16 cellular contexts compared by ENCODE assay signal in genomic region chr7:95798401-95798930, GRCh38. TPM values are rescaled to one million over a fixed set of nuclear protein-coding genes. Genes with fewer than 3 reads are reported as not detected.
DNase-seq lines count a peak whose midpoint lies in the region; ATAC-seq lines count a peak whose summit lies in the region.
"Had no signal": no experiment of that assay in that cellular context is flagged by ENCODE, and none has a peak within 500 bp of the region (broad histone marks: within the 10 kb centered on the region; RNA-seq: fewer than 3 reads in every experiment).

No MANE protein-coding gene starts in this region.

- ATAC-seq in GM18520 (IDR thresholded peaks at IDR 0.05; ENCODE audit: unreplicated experiment): no peak
- ATAC-seq: body of pancreas had no signal

- DNase-seq in NCI-H1092 treated with DMSO at 0.1 percent for 48 hours (lab: John Stamatoyannopoulos, UW) (peak; percentile 99), NCI-H345 (lab: John Stamatoyannopoulos, UW) (peak; percentile 75), astrocyte of the hippocampus (ENCODE audit: low read depth, low spot score) (peak; percentile 6), pulmonary artery endothelial cell (ENCODE audit: low read depth, low spot score) (peak; percentile 83), NCI-H82 treated with DMSO at 0.1 percent for 48 hours (lab: John Stamatoyannopoulos, UW; ENCODE audit: unreplicated experiment) (no peak)
- no peak for DNase-seq in activated CD4-positive, alpha-beta T cell treated with anti-CD3 and anti-CD28 coated beads for 1 hour
- DNase-seq in stimulated activated CD4-positive, alpha-beta T cell treated with anti-CD3 and anti-CD28 coated beads, Interleukin-4, amount 100 ng/mL, for 24 hours: no peak
- DNase-seq: activated CD4-positive, alpha-beta T cell treated with anti-CD3 and anti-CD28 coated beads, Interleukin-2, amount 50 U/mL, for 1 hour; body of pancreas; C1 segment of cervical spinal cord; GDM1; HCEC 1CT; nephron progenitor cell; small intestine had no signal

RNA-seq across cellular contexts. Expression of gene DYNC1I1, which starts 26.1 kb away (rescaled TPM):
- total RNA-seq in pulmonary artery endothelial cell: 3.9 and 9.6 TPM in 2 replicates
- total RNA-seq: T-helper 2 cell treated with Interferon-gamma antibody and Interleukin-4, amounts not matched to agents 100 ng/mL and 5 ng/mL, for 36 hours had no signal

Comparison
In these comparisons a context has a peak if more than half of its experiments do, and no peak if none do; other contexts are left out.
1. DNase-seq: peak in NCI-H1092 treated with DMSO at 0.1 percent for 48 hours (single experiment), NCI-H345 (single experiment), astrocyte of the hippocampus (single experiment) and pulmonary artery endothelial cell (single experiment); none in activated CD4-positive, alpha-beta T cell treated with anti-CD3 and anti-CD28 coated beads for 1 hour (single experiment), stimulated activated CD4-positive, alpha-beta T cell treated with anti-CD3 and anti-CD28 coated beads, Interleukin-4, amount 100 ng/mL, for 24 hours (single experiment) and NCI-H82 treated with DMSO at 0.1 percent for 48 hours (single experiment).